ENCODE assay signal across 8 cellular contexts in genomic region chr2:209331291-209331844, GRCh38.
DNase-seq lines count a peak whose midpoint lies in the region; ATAC-seq and TF ChIP-seq lines count a peak whose summit lies in the region.

No MANE protein-coding gene starts in this region.

- H3K4me3 ChIP-seq in body of pancreas: no peak overlapping the region

- H3K9me3 ChIP-seq in body of pancreas: no peaks in the 10 kb centered on the region

- peak; percentile 45 for DNase-seq in DMS153 (lab: John Stamatoyannopoulos, UW)
- no peak for DNase-seq in DMS153 treated with DMSO at 0.1 percent for 48 hours (lab: John Stamatoyannopoulos, UW; ENCODE audit: unreplicated experiment)
- peak; percentile 15 for DNase-seq in NCI-H146 treated with DMSO at 0.1 percent for 48 hours (lab: John Stamatoyannopoulos, UW; ENCODE audit: unreplicated experiment)
- DNase-seq in body of pancreas: peak in 3 of 4 donors; percentile 17 to 38 (median 23)
- DNase-seq in GM13976 (ENCODE audit: low spot score): no peak
- no peak for DNase-seq in NK-92 (lab: John Stamatoyannopoulos, UW; ENCODE audit: unreplicated experiment)

- H3K36me3 Mint-ChIP-seq in nephron (ENCODE audit: low read depth): no peaks in the 10 kb centered on the region

- no peak overlapping the region for H3K27ac Mint-ChIP-seq in nephron

- no peaks in the 10 kb centered on the region for H3K27me3 Mint-ChIP-seq in nephron (ENCODE audit: low read depth)

- 3 to 7% methylated on average over 1 of the region's 1 CpG for WGBS in body of pancreas, 2 donors

- TF ChIP-seq POLR2A in body of pancreas (IDR thresholded peaks at IDR 0.05): no peak

- H3K36me3 ChIP-seq in body of pancreas (replicated peaks in 1 of 2; ENCODE audit: insufficient read depth in 1 of 2, low read depth in 2 of 2): no peaks in the 10 kb centered on the region

- H3K9me3 Mint-ChIP-seq in nephron: peaks cover 2% of the 10 kb centered on the region

- H3K4me1 Mint-ChIP-seq in nephron: no peaks in the 10 kb centered on the region

- peak; percentile 24 to 75 (median 55) for TF ChIP-seq CTCF in body of pancreas (IDR thresholded peaks at IDR 0.05)
- TF ChIP-seq CTCF in nephron (IDR thresholded peaks at IDR 0.05; ENCODE audit: unreplicated experiment in 3 of 3): peak; percentile 51 to 59 (median 56)
- no peak for TF ChIP-seq CTCF in GM13976 (IDR thresholded peaks at IDR 0.05; ENCODE audit: borderline replicate concordance, control extremely low read depth, extremely low read depth, insufficient read depth, missing control alignments)

- H3K27ac ChIP-seq in body of pancreas: no peak overlapping the region

- H3K27me3 ChIP-seq in body of pancreas: no peaks in the 10 kb centered on the region

- no peak for ATAC-seq in body of pancreas
- ATAC-seq in HG03159 (IDR thresholded peaks at IDR 0.05; ENCODE audit: unreplicated experiment): no peak

- no peak overlapping the region for H3K4me3 Mint-ChIP-seq in nephron

- peaks cover 12% of the 10 kb centered on the region for H3K4me1 ChIP-seq in body of pancreas

- intact Hi-C loops in body of pancreas (cut with DNase I): no loop called here

- in situ Hi-C loops in GM13976 (cut with MboI; ENCODE audit: low sequenced_read_pairs, unreplicated experiment): loop anchor here (25.0 kb wide), 1 partner anchor 231 kb away; no protein-coding TSS in a partner anchor

Comparison
In these comparisons a context has a peak if more than half of its experiments do, and no peak if none do; other contexts are left out.
1. DNase-seq: peak in DMS153 (single experiment), NCI-H146 treated with DMSO at 0.1 percent for 48 hours (single experiment) and body of pancreas (3 of 4); none in DMS153 treated with DMSO at 0.1 percent for 48 hours (single experiment), GM13976 (single experiment) and NK-92 (single experiment).